Comparison of ENCODE assay signal across 17 cellular contexts in genomic region chr5:72233835-72234234, GRCh38.
DNase-seq lines count a peak whose midpoint lies in the region; ATAC-seq and TF ChIP-seq lines count a peak whose summit lies in the region.
"Had no signal": no experiment of that assay in that cellular context is flagged by ENCODE, and none has a peak within 500 bp of the region (broad histone marks: within the 10 kb centered on the region; RNA-seq: fewer than 3 reads in every experiment).

No MANE protein-coding gene starts in this region.

- intact Hi-C loops in natural killer cell (cut with micrococcal nuclease) (loop anchor here (1.0 to 10.0 kb wide), 2 partner anchors 74 to 629 kb away; no protein-coding TSS in a partner anchor), breast epithelium (cut with DNase I; ENCODE audit: low total_unique reads) (no loop called here)

- H3K36me3 Mint-ChIP-seq in activated T-helper 17 cell treated with anti-CD3 and anti-CD28 coated beads, Interleukin-2, amount 50 U/mL, for 72 hours (ENCODE audit: low read depth), result peaks cover 86% of the 10 kb centered on the region
- H3K36me3 Mint-ChIP-seq in natural killer cell, result peaks cover 21% of the 10 kb centered on the region

- peak overlapping the region; percentile 18 for H3K4me3 Mint-ChIP-seq in activated T-helper 17 cell treated with anti-CD3 and anti-CD28 coated beads, Interleukin-2, amount 50 U/mL, for 72 hours
- peak overlapping the region; percentile 78 for H3K4me3 Mint-ChIP-seq in natural killer cell
- H3K4me3 Mint-ChIP-seq: T-helper 1 cell treated with Interleukin-12 subunit alpha and Interleukin-12 subunit beta and Interleukin-4 antibody, amounts not matched to agents 30 μg/mL and 1 μg/mL, for 36 hours had no signal

- H2AFZ ChIP-seq in ACC112 (ENCODE audit: low read length, unreplicated experiment), result no peak overlapping the region
- H2AFZ ChIP-seq: hepatocyte had no signal

- H3K9me3 ChIP-seq in SJCRH30 (replicated peaks) (no peaks in the 10 kb centered on the region), breast epithelium (no peaks in the 10 kb centered on the region)
- H3K9me3 ChIP-seq: stomach had no signal

- H3K4me1 ChIP-seq in ACC112 (ENCODE audit: control insufficient read depth, insufficient read depth, low read length, unreplicated experiment) (peaks cover 28% of the 10 kb centered on the region), SJCRH30 (peaks cover 3% of the 10 kb centered on the region; the same call in 1 of the 2 replicates), breast epithelium (no peaks in the 10 kb centered on the region)

- TF ChIP-seq CTCF in HL-60 (IDR thresholded peaks at IDR 0.05; ENCODE audit: insufficient read depth, low read length), result no peak
- no peak for TF ChIP-seq CTCF in natural killer cell (IDR thresholded peaks at IDR 0.05)
- TF ChIP-seq CTCF in breast epithelium (IDR thresholded peaks at IDR 0.05), result no peak

- H3K4me3 ChIP-seq in ACC112 (ENCODE audit: low read depth, low read length), result no peak overlapping the region
- H3K4me3 ChIP-seq in HL-60 (replicated peaks; ENCODE audit: insufficient read depth, low read length), result no peak overlapping the region
- H3K4me3 ChIP-seq in SJCRH30, result no peak overlapping the region
- no peak overlapping the region for H3K4me3 ChIP-seq in breast epithelium
- H3K4me3 ChIP-seq: hepatocyte, stomach had no signal

- H3K36me3 ChIP-seq in ACC112 (ENCODE audit: insufficient read depth, low read length), result peaks cover 18% of the 10 kb centered on the region; the same call in 1 of the 2 replicates
- H3K36me3 ChIP-seq in SJCRH30, result peaks cover 36% of the 10 kb centered on the region
- no peaks in the 10 kb centered on the region for H3K36me3 ChIP-seq in breast epithelium

- no peak for TF ChIP-seq POLR2A in breast epithelium (IDR thresholded peaks at IDR 0.05)

- H3K79me2 ChIP-seq in ACC112 (ENCODE audit: control insufficient read depth, insufficient read depth, low read length, unreplicated experiment), result peaks cover 3% of the 10 kb centered on the region
- H3K79me2 ChIP-seq: hepatocyte had no signal

- no peaks in the 10 kb centered on the region for H3K9me3 Mint-ChIP-seq in activated T-helper 17 cell treated with anti-CD3 and anti-CD28 coated beads, Interleukin-2, amount 50 U/mL, for 72 hours
- no peaks in the 10 kb centered on the region for H3K9me3 Mint-ChIP-seq in natural killer cell
- H3K9me3 Mint-ChIP-seq: T-helper 1 cell treated with Interleukin-12 subunit alpha and Interleukin-12 subunit beta and Interleukin-4 antibody, amounts not matched to agents 30 μg/mL and 1 μg/mL, for 36 hours had no signal

- peaks cover 27% of the 10 kb centered on the region for H3K4me1 Mint-ChIP-seq in activated T-helper 17 cell treated with anti-CD3 and anti-CD28 coated beads, Interleukin-2, amount 50 U/mL, for 72 hours
- H3K4me1 Mint-ChIP-seq in natural killer cell, result peaks cover 52 to 53% of the 10 kb centered on the region in 2 donors

- peak overlapping the region; percentile 77 for H3K27ac ChIP-seq in ACC112 (ENCODE audit: low read depth, low read length)
- H3K27ac ChIP-seq in HL-60 (replicated peaks), result peak overlapping the region; percentile 16
- H3K27ac ChIP-seq in SJCRH30, result no peak overlapping the region
- no peak overlapping the region for H3K27ac ChIP-seq in breast epithelium
- H3K27ac ChIP-seq: hepatocyte, RWPE1, stomach had no signal

- no peaks in the 10 kb centered on the region for H3K27me3 Mint-ChIP-seq in activated T-helper 17 cell treated with anti-CD3 and anti-CD28 coated beads, Interleukin-2, amount 50 U/mL, for 72 hours
- peaks cover 14 to 16% of the 10 kb centered on the region in 2 donors for H3K27me3 Mint-ChIP-seq in natural killer cell (ENCODE audit: low read depth in 2 of 2)

- DNase-seq in HL-60 (ENCODE audit: low read depth in 1 of 2, low spot score in 1 of 2) (no peak), natural killer cell (no peak), kidney tubule cell (ENCODE audit: low spot score) (no peak), SJCRH30 (no peak), breast epithelium (ENCODE audit: low spot score in 2 of 2) (no peak)
- DNase-seq: anterior cingulate cortex, H7, midbrain, NCI-H146, right cardiac atrium, stomach had no signal

- H3K27ac Mint-ChIP-seq in activated T-helper 17 cell treated with anti-CD3 and anti-CD28 coated beads, Interleukin-2, amount 50 U/mL, for 72 hours, result peak overlapping the region; percentile 11
- peak overlapping the region; percentile 33 to 89 for H3K27ac Mint-ChIP-seq in natural killer cell

- ATAC-seq in activated T-helper 17 cell treated with anti-CD3 and anti-CD28 coated beads, Interleukin-2, amount 50 U/mL, for 72 hours (replicated peaks), result no peak
- peak in 2 of 3 donors; percentile 5 to 6 for ATAC-seq in natural killer cell
- ATAC-seq in GM18861 (IDR thresholded peaks at IDR 0.05; ENCODE audit: unreplicated experiment), result no peak

- H3K27me3 ChIP-seq in ACC112 (ENCODE audit: insufficient read depth, low read length), result no peaks in the 10 kb centered on the region
- no peaks in the 10 kb centered on the region for H3K27me3 ChIP-seq in HL-60 (ENCODE audit: insufficient read depth, poor library complexity, severe bottlenecking)
- no peaks in the 10 kb centered on the region for H3K27me3 ChIP-seq in SJCRH30
- H3K27me3 ChIP-seq in breast epithelium, result no peaks in the 10 kb centered on the region
- H3K27me3 ChIP-seq: hepatocyte, stomach had no signal

Comparison
In these comparisons a context has a peak if more than half of its experiments do, and no peak if none do; other contexts are left out.
1. H3K27ac ChIP-seq: peak in ACC112 (single experiment) and HL-60 (single experiment); none in SJCRH30 (single experiment) and breast epithelium (0 of 2).
2. ATAC-seq: peak in natural killer cell (2 of 3); none in activated T-helper 17 cell treated with anti-CD3 and anti-CD28 coated beads, Interleukin-2, amount 50 U/mL, for 72 hours (single experiment) and GM18861 (single experiment).